In genomic region chr2:160387558-160388262, GRCh38 we compare ENCODE assay signal across 10 cellular contexts.
DNase-seq lines count a peak whose midpoint lies in the region; ATAC-seq and TF ChIP-seq lines count a peak whose summit lies in the region.
"Had no signal": no experiment of that assay in that cellular context is flagged by ENCODE, and none has a peak within 500 bp of the region (broad histone marks: within the 10 kb centered on the region; RNA-seq: fewer than 3 reads in every experiment).

No MANE protein-coding gene starts in this region.

- intact Hi-C loops in adrenal gland (cut with DNase I), result no loop called here

- H3K4me1 ChIP-seq in adrenal gland (replicated peaks in 1 of 2) (peaks cover 18 to 47% of the 10 kb centered on the region in 2 donors), right atrium auricular region (peaks cover 0 to 93% of the 10 kb centered on the region in 2 donors)

- peak; percentile 99 for DNase-seq in HCEC 1CT
- peak in 6 of 7 donors; percentile 69 to 87 (median 74) for DNase-seq in adrenal gland
- DNase-seq in right atrium auricular region (ENCODE audit: low spot score), result peak; percentile 90
- DNase-seq in smooth muscle cell of the brain vasculature (ENCODE audit: low read depth, low spot score), result peak; percentile 79
- DNase-seq in NCI-H2029 treated with DMSO at 0.1 percent for 48 hours (lab: John Stamatoyannopoulos, UW), result no peak
- DNase-seq in GM13976 (ENCODE audit: low spot score), result no peak
- DNase-seq: kidney glomerular epithelial cell, SHP77 treated with DMSO at 0.1 percent for 48 hours had no signal

- H3K27ac ChIP-seq in adrenal gland, result peak overlapping the region; percentile 48 to 87 (median 65)
- peak overlapping the region; percentile 83 to 86 for H3K27ac ChIP-seq in right atrium auricular region

- H3K4me3 ChIP-seq in adrenal gland, result no peak overlapping the region
- peak overlapping the region in 1 of 2 donors; percentile 24 for H3K4me3 ChIP-seq in right atrium auricular region

- TF ChIP-seq POLR2A in adrenal gland (IDR thresholded peaks at IDR 0.05), result no peak

- in situ Hi-C loops in GM13976 (cut with MboI; ENCODE audit: low sequenced_read_pairs, unreplicated experiment), result no loop called here

- H3K27me3 ChIP-seq in adrenal gland (no peaks in the 10 kb centered on the region), right atrium auricular region (no peaks in the 10 kb centered on the region)

- no peak for TF ChIP-seq CTCF in adrenal gland (IDR thresholded peaks at IDR 0.05)
- no peak for TF ChIP-seq CTCF in right atrium auricular region (IDR thresholded peaks at IDR 0.05)
- no peak for TF ChIP-seq CTCF in GM13976 (IDR thresholded peaks at IDR 0.05; ENCODE audit: borderline replicate concordance, control extremely low read depth, extremely low read depth, insufficient read depth, missing control alignments)

- H3K36me3 ChIP-seq in adrenal gland (replicated peaks in 1 of 2) (no peaks in the 10 kb centered on the region), right atrium auricular region (no peaks in the 10 kb centered on the region)

- ATAC-seq in GM19452 (IDR thresholded peaks at IDR 0.05; ENCODE audit: unreplicated experiment) (no peak), HG03175 (IDR thresholded peaks at IDR 0.05; ENCODE audit: unreplicated experiment) (no peak)

- H3K9me3 ChIP-seq in adrenal gland (replicated peaks in 1 of 3) (no peaks in the 10 kb centered on the region), right atrium auricular region (no peaks in the 10 kb centered on the region)

- WGBS in adrenal gland, 4 donors, result 11 to 27% (median 22%) methylated on average over 3 of the region's 3 CpGs

Comparison
In these comparisons a context has a peak if more than half of its experiments do, and no peak if none do; other contexts are left out.
1. DNase-seq: peak in HCEC 1CT (single experiment), adrenal gland (6 of 7), right atrium auricular region (single experiment) and smooth muscle cell of the brain vasculature (single experiment); none in NCI-H2029 treated with DMSO at 0.1 percent for 48 hours (single experiment) and GM13976 (single experiment).